Comparison of ENCODE assay signal across 24 cellular contexts in genomic region chr14:99964979-99965378, GRCh38.
"Had no signal": no experiment of that assay in that cellular context is flagged by ENCODE, and none has a peak within 500 bp of the region (broad histone marks: within the 10 kb centered on the region; RNA-seq: fewer than 3 reads in every experiment).

No MANE protein-coding gene starts in this region.

- H3K9me3 ChIP-seq: sigmoid colon, testis, tibial artery had no signal

- H3K4me3 ChIP-seq: dorsolateral prefrontal cortex, lung, sigmoid colon, testis, tibial artery had no signal

- FAIRE-seq: colon, frontal cortex had no signal

- H3K27me3 ChIP-seq: testis had no signal

- H3K36me3 ChIP-seq: sigmoid colon, tibial artery had no signal

- ATAC-seq: left colon; left ventricle myocardium superior; naive thymus-derived CD8-positive, alpha-beta T cell; stimulated activated effector memory CD8-positive, alpha-beta T cell treated with anti-CD3 and anti-CD28 coated beads, Interleukin-12 subunit alpha, Interleukin-12 subunit beta, amount 100 ng/mL, for 72 hours; stimulated activated naive CD8-positive, alpha-beta T cell treated with anti-CD3 and anti-CD28 coated beads, Interleukin-15, Interleukin-2, amounts not matched to agents 100 U/mL and 50 U/mL, for 24 hours had no signal

- H3K4me1 ChIP-seq: sigmoid colon, tibial artery had no signal

- H3K27ac ChIP-seq: dorsolateral prefrontal cortex, sigmoid colon, testis, tibial artery had no signal

- DNase-seq: dorsolateral prefrontal cortex; effector CD4-positive, alpha-beta T cell; hypothalamus; immature natural killer cell; islet precursor cell; kidney glomerular epithelial cell; left colon; left ventricle myocardium superior; naive thymus-derived CD8-positive, alpha-beta T cell; nephron progenitor cell; nucleus accumbens; posterior cingulate gyrus; retina; sigmoid colon; stimulated activated CD4-positive, alpha-beta T cell treated with anti-CD3 and anti-CD28 coated beads, Interleukin-2, amount 100 ng/mL, for 24 hours; stimulated activated CD4-positive, alpha-beta T cell treated with anti-CD3 and anti-CD28 coated beads, Interleukin-4, amount 100 ng/mL, for 24 hours; stimulated activated naive CD8-positive, alpha-beta T cell treated with anti-CD3 and anti-CD28 coated beads, Interleukin-15, Interleukin-2, amounts not matched to agents 100 U/mL and 50 U/mL, for 24 hours; substantia nigra; testis; tibial artery had no signal
